ENCODE assay signal across 12 cellular contexts in the genomic region with DNA sequence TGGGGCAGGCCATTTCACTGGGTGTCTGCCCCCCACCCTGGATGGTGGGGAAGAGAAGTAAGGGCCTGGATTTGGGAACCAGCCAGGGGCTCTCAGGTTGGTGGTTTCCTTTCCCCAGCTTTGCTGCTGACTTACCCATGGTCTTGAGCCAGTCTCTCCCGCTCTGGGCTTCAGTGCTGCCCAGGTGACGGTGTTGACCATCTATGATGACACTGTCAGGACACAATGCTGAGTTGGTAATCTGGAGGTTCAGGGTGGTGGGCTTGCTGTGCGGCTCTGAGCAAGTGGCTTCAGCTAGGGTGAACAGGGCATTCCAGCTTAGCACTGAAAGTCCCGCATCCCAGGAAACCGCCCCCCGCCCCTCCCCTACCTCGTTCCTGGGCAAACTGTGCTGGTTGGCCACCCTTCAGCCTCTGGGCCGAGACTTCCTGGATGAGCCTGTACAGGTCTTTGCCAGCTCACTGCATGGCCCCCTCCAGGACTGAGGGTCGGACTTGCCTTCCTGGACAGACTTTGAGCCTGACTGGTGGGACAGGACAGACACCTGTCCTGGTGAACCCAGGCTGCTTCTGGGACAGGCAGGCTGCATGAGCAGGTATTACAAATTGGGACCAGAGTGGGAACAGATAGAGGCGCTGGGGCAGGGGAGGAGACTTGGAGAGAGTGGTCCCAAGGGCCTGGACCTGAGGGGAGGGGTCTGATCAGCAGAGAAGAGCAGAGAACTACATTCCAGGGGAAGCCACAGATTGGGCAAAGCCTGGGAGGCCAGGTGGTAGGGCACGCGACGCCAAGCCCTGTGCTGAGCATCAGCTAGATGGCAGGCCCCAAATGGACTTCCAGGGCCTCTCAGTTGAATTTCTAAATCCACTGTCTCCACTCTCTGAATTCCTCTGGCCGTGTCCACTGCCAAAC. TPM values are rescaled to one million over a fixed set of nuclear protein-coding genes. Genes with fewer than 3 reads are reported as not detected.
DNase-seq lines count a peak whose midpoint lies in the region; ATAC-seq and TF ChIP-seq lines count a peak whose summit lies in the region.
"Had no signal": no experiment of that assay in that cellular context is flagged by ENCODE, and none has a peak within 500 bp of the region (broad histone marks: within the 10 kb centered on the region; RNA-seq: fewer than 3 reads in every experiment).

No MANE protein-coding gene starts in this region.

- H3K36me3 ChIP-seq in NT2/D1 (ENCODE audit: insufficient read depth, insufficient read length, low read length) (no peaks in the 10 kb centered on the region), endodermal cell (ENCODE audit: control insufficient read depth, insufficient read depth, low read length) (no peaks in the 10 kb centered on the region), rectal smooth muscle tissue (ENCODE audit: control insufficient read depth, insufficient read depth, low read length) (no peaks in the 10 kb centered on the region), GM23338 (ENCODE audit: insufficient read depth) (no peaks in the 10 kb centered on the region)
- H3K36me3 ChIP-seq: brain microvascular endothelial cell had no signal

- H3K36me3 Mint-ChIP-seq in CD4-positive, alpha-beta T cell (ENCODE audit: low read depth) = no peaks in the 10 kb centered on the region
- H3K36me3 Mint-ChIP-seq in endodermal cell (ENCODE audit: low read depth) (no peaks in the 10 kb centered on the region), GM23338 (ENCODE audit: low read depth) (no peaks in the 10 kb centered on the region)
- H3K36me3 Mint-ChIP-seq: type B pancreatic cell had no signal

- POLR2A ChIA-PET in CD4-positive, alpha-beta T cell (lab: Charles Lee) = interaction anchor here (0.8 to 2.7 kb wide), 2 partner anchors 19 to 75 kb away, joined by 4 to 27 read pairs; a partner anchor contains a TSS

- WGBS in endodermal cell (ENCODE audit: insufficient coverage in 1 of 2, insufficient read length in 1 of 2), 2 experiments = 78 to 85% methylated on average over 7 to 13 of the region's 14 CpGs

- H3K27me3 Mint-ChIP-seq in CD4-positive, alpha-beta T cell = no peaks in the 10 kb centered on the region
- H3K27me3 Mint-ChIP-seq in endodermal cell (ENCODE audit: insufficient read depth) (no peaks in the 10 kb centered on the region), GM23338 (ENCODE audit: insufficient read depth, low read depth, poor library complexity) (peaks cover 15% of the 10 kb centered on the region)
- H3K27me3 Mint-ChIP-seq: type B pancreatic cell had no signal

- ATAC-seq in CD4-positive, alpha-beta T cell (ENCODE audit: poor library complexity) = no peak
- no peak for ATAC-seq in GM23338

- H3K9me3 Mint-ChIP-seq in CD4-positive, alpha-beta T cell = no peaks in the 10 kb centered on the region
- H3K9me3 Mint-ChIP-seq in endodermal cell (no peaks in the 10 kb centered on the region), GM23338 (no peaks in the 10 kb centered on the region)
- H3K9me3 Mint-ChIP-seq: type B pancreatic cell had no signal

- no peak overlapping the region for H3K4me2 ChIP-seq in GM23338

- H3K4me1 Mint-ChIP-seq in CD4-positive, alpha-beta T cell (ENCODE audit: low read depth) = peaks cover 81% of the 10 kb centered on the region
- peaks cover 42% of the 10 kb centered on the region for H3K4me1 Mint-ChIP-seq in endodermal cell
- H3K4me1 Mint-ChIP-seq in GM23338 = peaks cover 43% of the 10 kb centered on the region

- H3K27ac Mint-ChIP-seq in CD4-positive, alpha-beta T cell = peak overlapping the region; percentile 86
- no peak overlapping the region for H3K27ac Mint-ChIP-seq in endodermal cell
- no peak overlapping the region for H3K27ac Mint-ChIP-seq in GM23338
- H3K27ac Mint-ChIP-seq: type B pancreatic cell had no signal

- intact Hi-C loops in CD4-positive, alpha-beta T cell (cut with DNase I, micrococcal nuclease) = loop anchor here in 1 of 2 experiments (1.0 kb wide), 1 partner anchor 17 kb away; no protein-coding TSS in a partner anchor

- H3K4me1 ChIP-seq in NT2/D1 (ENCODE audit: insufficient read depth, insufficient read length) (peaks cover 27% of the 10 kb centered on the region), endodermal cell (ENCODE audit: control insufficient read depth, insufficient read depth, low read length) (peaks cover 28% of the 10 kb centered on the region), rectal smooth muscle tissue (ENCODE audit: control insufficient read depth, insufficient read depth, low read length) (no peaks in the 10 kb centered on the region), GM23338 (ENCODE audit: insufficient read depth) (peaks cover 16% of the 10 kb centered on the region)

- no peak for DNase-seq in CD4-positive, alpha-beta T cell
- DNase-seq in NT2/D1 (ENCODE audit: low read depth, low spot score) (no peak), endodermal cell (peak; percentile 51), occipital lobe (lab: John Stamatoyannopoulos, UW) (no peak), GM23338 (ENCODE audit: low spot score) (no peak), inferior parietal cortex (ENCODE audit: extremely low spot score) (no peak), NOMO-1 (lab: John Stamatoyannopoulos, UW; ENCODE audit: unreplicated experiment in 2 of 2) (no peak)
- DNase-seq: brain microvascular endothelial cell, Calu3 had no signal

- H2AFZ ChIP-seq in GM23338 = no peak overlapping the region

- H3K4me3 ChIP-seq in NT2/D1 (ENCODE audit: insufficient read length, low read depth) = no peak overlapping the region
- H3K4me3 ChIP-seq in endodermal cell (ENCODE audit: low read length) = no peak overlapping the region
- H3K4me3 ChIP-seq in rectal smooth muscle tissue (ENCODE audit: low read length) = peak overlapping the region; percentile 10
- H3K4me3 ChIP-seq in GM23338 = no peak overlapping the region

- no peaks in the 10 kb centered on the region for H3K9me3 ChIP-seq in CD4-positive, alpha-beta T cell (ENCODE audit: control insufficient read depth, low read length)
- H3K9me3 ChIP-seq in NT2/D1 (ENCODE audit: insufficient read depth, low read length) = no peaks in the 10 kb centered on the region
- H3K9me3 ChIP-seq in endodermal cell (ENCODE audit: control insufficient read depth, low read length) = no peaks in the 10 kb centered on the region

- H3K9ac ChIP-seq in NT2/D1 (ENCODE audit: insufficient read length, low read depth) (peak overlapping the region; percentile 56), endodermal cell (ENCODE audit: extremely low read depth, low read length, poor library complexity, severe bottlenecking) (no peak overlapping the region), rectal smooth muscle tissue (ENCODE audit: low read length) (no peak overlapping the region)
- H3K9ac ChIP-seq: parathyroid adenoma had no signal

- H4K20me1 ChIP-seq in GM23338 (replicated peaks; ENCODE audit: insufficient read depth) = no peaks in the 10 kb centered on the region

- no peaks in the 10 kb centered on the region for H3K9me2 ChIP-seq in GM23338 (ENCODE audit: insufficient read depth)

- CTCF ChIA-PET in CD4-positive, alpha-beta T cell (lab: Charles Lee) = no interaction called here

- no peaks in the 10 kb centered on the region for H3K79me2 ChIP-seq in GM23338 (replicated peaks; ENCODE audit: insufficient read depth)
- H3K79me2 ChIP-seq: parathyroid adenoma had no signal

- H3K4me3 Mint-ChIP-seq in CD4-positive, alpha-beta T cell = peak overlapping the region; percentile 17
- H3K4me3 Mint-ChIP-seq in endodermal cell (no peak overlapping the region), GM23338 (no peak overlapping the region)
- H3K4me3 Mint-ChIP-seq: type B pancreatic cell had no signal

- no peak for TF ChIP-seq CTCF in CD4-positive, alpha-beta T cell (IDR thresholded peaks at IDR 0.05)
- TF ChIP-seq CTCF in endodermal cell (conservative IDR thresholded peaks at IDR 0.05) = no peak
- TF ChIP-seq CTCF in GM23338 (conservative IDR thresholded peaks at IDR 0.05; ENCODE audit: low read depth in 2 of 2) = no peak

- no peaks in the 10 kb centered on the region for H3K27me3 ChIP-seq in CD4-positive, alpha-beta T cell (ENCODE audit: control insufficient read depth, insufficient read depth, low read length)
- H3K27me3 ChIP-seq in NT2/D1 (ENCODE audit: insufficient read depth, insufficient read length) = no peaks in the 10 kb centered on the region
- H3K27me3 ChIP-seq in endodermal cell (ENCODE audit: control insufficient read depth, insufficient read depth, low read length, poor library complexity, severe bottlenecking) = no peaks in the 10 kb centered on the region
- no peaks in the 10 kb centered on the region for H3K27me3 ChIP-seq in rectal smooth muscle tissue (ENCODE audit: control insufficient read depth, insufficient read depth, low read length)
- H3K27me3 ChIP-seq in GM23338 (ENCODE audit: insufficient read depth) = no peaks in the 10 kb centered on the region

- H3F3A ChIP-seq in GM23338 (replicated peaks; ENCODE audit: low read depth) = no peaks in the 10 kb centered on the region

- peak overlapping the region; percentile 81 for H3K27ac ChIP-seq in CD4-positive, alpha-beta T cell (ENCODE audit: low read depth, low read length)
- no peak overlapping the region for H3K27ac ChIP-seq in endodermal cell (ENCODE audit: low read depth, low read length)
- no peak overlapping the region for H3K27ac ChIP-seq in rectal smooth muscle tissue (ENCODE audit: low read depth, low read length)
- no peak overlapping the region for H3K27ac ChIP-seq in GM23338 (ENCODE audit: low read depth)
- H3K27ac ChIP-seq: brain microvascular endothelial cell, parathyroid adenoma had no signal

TF ChIP-seq in GM23338, 12 proteins besides CTCF, POLR2A, EP300 and RAD21 (continues in another document):
- TF ChIP-seq ZNF114 (CRISPR knock-in tag; IDR thresholded peaks at IDR 0.05) (no peak), EZH2 (IDR thresholded peaks at IDR 0.05; ENCODE audit: low read depth, unreplicated experiment) (no peak), ZNF331 (CRISPR knock-in tag; IDR thresholded peaks at IDR 0.05; ENCODE audit: low read depth) (no peak), NANOG (IDR thresholded peaks at IDR 0.05; ENCODE audit: borderline replicate concordance) (no peak), STAT1 (IDR thresholded peaks at IDR 0.05; ENCODE audit: unreplicated experiment) (no peak), CREB1 (CRISPR knock-in tag; IDR thresholded peaks at IDR 0.05; ENCODE audit: low read depth) (no peak), EZH2phosphoT487 (IDR thresholded peaks at IDR 0.05; ENCODE audit: unreplicated experiment) (no peak), POLR2AphosphoS5 (IDR thresholded peaks at IDR 0.05; ENCODE audit: low read depth) (no peak)

RNA-seq across cellular contexts. Expression of a gene that starts 19.9 kb away (rescaled TPM):
- 10 to 100 TPM; 14.6 to 15.5 TPM for total RNA-seq in CD4-positive, alpha-beta T cell
- 10 to 100 TPM; 65.3 to 67.5 TPM for total RNA-seq in endodermal cell
- polyA plus RNA-seq in endodermal cell (2013, experiment 1 of 2) = 77.5 TPM
- 68.6 TPM for polyA plus RNA-seq in endodermal cell (2013, experiment 2 of 2)
- total RNA-seq in occipital lobe = 29.5 TPM
- total RNA-seq in GM23338 (2014; rRNA removed; shearing (Covaris generic)) = 25.9 and 30.9 TPM in 2 replicates
- polyA plus RNA-seq in GM23338 (2016; fragmentation: Nextera tagmentation; extraction: Ambion mirVana) = 9.2 and 9.4 TPM in 2 replicates
